Comparison of ENCODE assay signal across 8 cellular contexts in genomic region chr5:76818844-76819831, GRCh38. TPM values are rescaled to one million over a fixed set of nuclear protein-coding genes. Genes with fewer than 3 reads are reported as not detected.
DNase-seq lines count a peak whose midpoint lies in the region; ATAC-seq, FAIRE-seq and TF ChIP-seq lines count a peak whose summit lies in the region.

Gene F2RL1, plus strand, starts transcription at chr5:76819030. Its CDS starts 153 bp downstream, at chr5:76819183.

- WGBS in pancreas, 2 donors: 0 to 1% methylated on average over 60 to 72 of the region's 72 CpGs
- 1% methylated on average over 72 of the region's 72 CpGs for WGBS in urinary bladder

- H3K4me1 ChIP-seq in pancreas (no peaks in the 10 kb centered on the region), urinary bladder (ENCODE audit: insufficient read depth) (no peaks in the 10 kb centered on the region)

- DNase-seq in HK-2 (ENCODE audit: unreplicated experiment) (peak; percentile 87), SK-MEL-5 (ENCODE audit: low read depth, low spot score) (peak; percentile 25), cardiac septum (ENCODE audit: low spot score) (peak; percentile 82), pancreas (peak; percentile 88 to 93 (median 91)), GDM1 (lab: John Stamatoyannopoulos, UW) (no peak)
- DNase-seq in activated naive CD8-positive, alpha-beta T cell treated with anti-CD3 and anti-CD28 coated beads for 36 hours: peak; percentile 55

- ATAC-seq in pancreas: peak; percentile 90 to 95 (median 92)
- no peak for ATAC-seq in HG03378 (IDR thresholded peaks at IDR 0.05; ENCODE audit: unreplicated experiment)

- no peak for TF ChIP-seq CTCF in pancreas (IDR thresholded peaks at IDR 0.05)

- peak within 1 kb of the TSS; percentile 79 for H3K4me3 Mint-ChIP-seq in activated naive CD8-positive, alpha-beta T cell treated with anti-CD3 and anti-CD28 coated beads for 36 hours

- H3K4me3 ChIP-seq in pancreas: peak within 1 kb of the TSS; percentile 62 to 80 (median 70)
- H3K4me3 ChIP-seq in urinary bladder (ENCODE audit: low read depth, low read length): peak within 1 kb of the TSS; percentile 44

- no peaks in the 10 kb centered on the region for H3K27me3 ChIP-seq in pancreas

- H3K9me3 Mint-ChIP-seq in activated naive CD8-positive, alpha-beta T cell treated with anti-CD3 and anti-CD28 coated beads for 36 hours: no peaks in the 10 kb centered on the region

- peaks cover 3% of the 10 kb centered on the region for H3K36me3 Mint-ChIP-seq in activated naive CD8-positive, alpha-beta T cell treated with anti-CD3 and anti-CD28 coated beads for 36 hours

- intact Hi-C loops in cardiac septum (cut with DNase I) (no loop called here), pancreas (cut with DNase I) (no loop called here)

- peaks cover 27% of the 10 kb centered on the region for H3K27me3 Mint-ChIP-seq in activated naive CD8-positive, alpha-beta T cell treated with anti-CD3 and anti-CD28 coated beads for 36 hours

- H3K36me3 ChIP-seq in pancreas (no peaks in the 10 kb centered on the region), urinary bladder (ENCODE audit: insufficient read depth) (no peaks in the 10 kb centered on the region)

- H3K4me1 Mint-ChIP-seq in activated naive CD8-positive, alpha-beta T cell treated with anti-CD3 and anti-CD28 coated beads for 36 hours: peaks cover 10% of the 10 kb centered on the region

- FAIRE-seq in pancreas (lab: Jason Lieb, UNC): no peak

- no peaks in the 10 kb centered on the region for H3K9me3 ChIP-seq in pancreas

- in situ Hi-C loops in SK-MEL-5 (cut with HindIII; ENCODE audit: low pct_unique_long_range_greater_than_20kb, low sequenced_read_pairs): no loop called here

- H3K27ac ChIP-seq in pancreas (peak within 1 kb of the TSS; percentile 73 to 89 (median 84)), urinary bladder (ENCODE audit: low read depth) (no peak within 1 kb of the TSS)

- no peak within 1 kb of the TSS for H3K27ac Mint-ChIP-seq in activated naive CD8-positive, alpha-beta T cell treated with anti-CD3 and anti-CD28 coated beads for 36 hours

RNA-seq across cellular contexts. Expression of gene F2RL1, which starts in this region (rescaled TPM):
- 0.74 and 0.77 TPM in 2 replicates for total RNA-seq in SK-MEL-5 (2014; rRNA removed; shearing (Covaris generic))
- 0.42 and 0.90 TPM in 2 replicates for polyA plus RNA-seq in SK-MEL-5 (2015; cell fraction: cytosol; rRNA removed)
- polyA plus RNA-seq in SK-MEL-5 (2015; cell fraction: nucleus; rRNA removed): 0.44 TPM in 1 of 2 replicates, not detected in the other
- 1 to 10 TPM; 2.9 to 3.6 TPM for total RNA-seq in activated naive CD8-positive, alpha-beta T cell treated with anti-CD3 and anti-CD28 coated beads for 36 hours
- total RNA-seq in cardiac septum (3.7 TPM), pancreas (10 to 100 TPM in 5 of 6 donors, 1 to 10 TPM in 1; 9.2 to 18.8 (median 14.9) TPM), urinary bladder (8.2 TPM)
- polyA plus RNA-seq in pancreas (10 to 100 TPM in 1 of 2 donors, 1 to 10 TPM in 1; 6.7 to 19.3 TPM), urinary bladder (4.2 TPM)

Comparison
In these comparisons a context has a peak if more than half of its experiments do, and no peak if none do; other contexts are left out.
1. Peak in DNase-seq in SK-MEL-5; RNA of the gene not detected or under 1 TPM.